In the genomic region with DNA sequence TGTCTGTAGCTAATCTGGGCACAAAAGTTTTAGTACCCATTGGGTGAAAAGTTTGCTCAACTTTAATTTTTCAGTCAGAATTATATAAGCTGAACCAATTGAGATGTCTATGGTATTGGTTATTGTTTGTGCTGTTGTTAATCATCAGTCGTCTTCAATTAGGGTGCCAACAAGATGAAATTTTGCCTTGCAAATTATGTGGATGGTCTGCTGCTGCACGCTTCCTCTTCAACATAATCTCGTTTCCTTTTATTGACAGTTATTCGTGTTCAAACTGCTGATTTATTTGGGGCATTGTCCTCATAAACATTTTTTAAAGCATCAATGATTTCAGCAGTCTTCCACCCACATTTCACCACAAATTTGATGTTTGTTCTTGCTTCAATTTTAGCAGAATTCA, we compare ENCODE assay signal across 17 cellular contexts.
"Had no signal": no experiment of that assay in that cellular context is flagged by ENCODE, and none has a peak within 500 bp of the region (broad histone marks: within the 10 kb centered on the region; RNA-seq: fewer than 3 reads in every experiment).

No MANE protein-coding gene starts in this region.

- DNase-seq: effector memory CD4-positive, alpha-beta T cell; gastrocnemius medialis; heart right ventricle; hypothalamus; kidney glomerular epithelial cell; mucosa of descending colon; naive thymus-derived CD8-positive, alpha-beta T cell; posterior cingulate gyrus; sigmoid colon; stimulated activated CD4-positive, alpha-beta T cell treated with anti-CD3 and anti-CD28 coated beads, Interleukin-2, amount 100 ng/mL, for 24 hours; stimulated activated CD4-positive, alpha-beta T cell treated with anti-CD3 and anti-CD28 coated beads, Interleukin-4, amount 100 ng/mL, for 4 hours; stimulated activated naive B cell treated with anti-CD40 and anti-IgM and Interleukin-4, amounts not matched to agents 10 μg/mL and 1 μg/mL and 100 μg/mL, for 72 hours; stimulated activated naive CD8-positive, alpha-beta T cell treated with anti-CD3 and anti-CD28 coated beads, Interleukin-15, amount 100 ng/mL, for 72 hours; transverse colon had no signal

- ATAC-seq: esophagus mucosa; gastrocnemius medialis; heart right ventricle; mucosa of descending colon; naive thymus-derived CD8-positive, alpha-beta T cell; stimulated activated naive B cell treated with anti-CD40 and anti-IgM and Interleukin-4, amounts not matched to agents 10 μg/mL and 1 μg/mL and 100 μg/mL, for 72 hours; stimulated activated naive CD8-positive, alpha-beta T cell treated with anti-CD3 and anti-CD28 coated beads, Interleukin-15, amount 100 ng/mL, for 72 hours had no signal

- H3K4me3 ChIP-seq: gastrocnemius medialis, heart right ventricle, mucosa of descending colon, sigmoid colon, skin epidermis, thoracic aorta, transverse colon had no signal
